Comparison of ENCODE assay signal across 8 cellular contexts in the genomic region with DNA sequence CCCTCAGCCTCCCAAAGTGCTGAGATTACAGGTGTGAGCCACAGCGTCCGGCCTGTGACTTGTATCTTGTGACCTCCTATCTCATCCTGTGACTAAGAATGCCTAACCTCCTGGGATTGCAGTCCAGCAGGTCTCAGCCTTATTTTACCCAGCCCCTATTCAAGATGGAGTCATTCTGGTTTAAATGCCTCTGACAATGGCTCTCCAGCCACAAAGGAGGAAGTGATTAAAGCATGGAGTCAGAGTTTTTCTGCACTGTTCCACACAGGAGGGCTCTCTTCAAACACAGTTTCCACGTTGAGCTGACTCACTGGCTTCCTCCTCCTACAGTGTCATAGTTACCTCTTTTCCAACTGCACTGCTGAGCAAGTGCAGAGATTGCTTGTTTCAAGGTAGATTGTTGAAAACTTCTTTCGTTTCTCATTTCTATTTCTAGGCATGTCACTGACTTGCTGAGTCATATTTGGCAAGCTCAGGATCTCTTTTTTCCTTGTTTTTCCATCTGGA. TPM values are rescaled to one million over a fixed set of nuclear protein-coding genes. Genes with fewer than 3 reads are reported as not detected.
A peak's percentile ranks its signal among the peaks of the same experiment; 100 is the strongest.
DNase-seq lines count a peak whose midpoint lies in the region; ATAC-seq, FAIRE-seq and TF ChIP-seq lines count a peak whose summit lies in the region.

No MANE protein-coding gene starts in this region.

- no peaks in the 10 kb centered on the region for H3K79me2 ChIP-seq in Loucy (ENCODE audit: insufficient read depth, low read length)
- no peaks in the 10 kb centered on the region for H3K79me2 ChIP-seq in keratinocyte (ENCODE audit: control insufficient read depth, insufficient read depth, low read length)

- TF ChIP-seq POLR2A in A549 (IDR thresholded peaks at IDR 0.05; ENCODE audit: low read length): no peak

- H3K9me1 ChIP-seq in keratinocyte (ENCODE audit: control insufficient read depth, extremely low read depth, insufficient read depth, low read length): no peaks in the 10 kb centered on the region

- H3K36me3 ChIP-seq in Loucy (ENCODE audit: insufficient read depth, low read length): no peaks in the 10 kb centered on the region
- no peaks in the 10 kb centered on the region for H3K36me3 ChIP-seq in keratinocyte (ENCODE audit: control insufficient read depth in 2 of 2, extremely low read depth in 1 of 2, insufficient read depth in 2 of 2, low read length in 2 of 2)

- no peaks in the 10 kb centered on the region for H3K9me2 ChIP-seq in Loucy (replicated peaks; ENCODE audit: low read depth, low read length)

- H4K20me1 ChIP-seq in Loucy (ENCODE audit: insufficient read depth, low read length, poor library complexity, severe bottlenecking) (no peaks in the 10 kb centered on the region), keratinocyte (ENCODE audit: control insufficient read depth, extremely low read depth, insufficient read depth, low read length) (no peaks in the 10 kb centered on the region)

- intact Hi-C loops in activated T-helper 2 cell treated with anti-CD3 and anti-CD28 coated beads, Interferon-gamma antibody, Interleukin-2, Interleukin-4, amounts not matched to agents 10 μg/mL and 5 μg/mL and 100 μg/mL, durations not matched to agents 14 hours and 24 hours and 36 hours (cut with micrococcal nuclease): loop anchor here (1.0 to 2.0 kb wide), 3 partner anchors 24 to 72 kb away; a partner anchor contains a TSS

- peak; percentile 63 to 77; a peak in 5 of 6 replicates for ATAC-seq in A549
- peak; percentile 55 for ATAC-seq in GM19043 (IDR thresholded peaks at IDR 0.05; ENCODE audit: low read depth, unreplicated experiment)
- peak; percentile 97 to 98 for ATAC-seq in stimulated activated naive B cell treated with anti-CD40 and anti-IgM and Interleukin-4, amounts not matched to agents 10 μg/mL and 1 μg/mL and 100 μg/mL, for 72 hours (replicated peaks)

- dilution Hi-C loops in keratinocyte (cut with MboI; ENCODE audit: extremely low pct_ligation_motif_present, low sequenced_read_pairs): no loop called here

- peaks cover 17% of the 10 kb centered on the region for H3K4me1 Mint-ChIP-seq in activated T-helper 2 cell treated with anti-CD3 and anti-CD28 coated beads, Interferon-gamma antibody, Interleukin-2, Interleukin-4, amounts not matched to agents 10 μg/mL and 5 μg/mL and 100 μg/mL, durations not matched to agents 14 hours and 24 hours and 36 hours (ENCODE audit: low read depth)
- peaks cover 11 to 22% of the 10 kb centered on the region in 2 donors for H3K4me1 Mint-ChIP-seq in stimulated activated naive B cell treated with anti-CD40 and anti-IgM and Interleukin-4, amounts not matched to agents 10 μg/mL and 1 μg/mL and 100 μg/mL, for 72 hours
- peaks cover 3% of the 10 kb centered on the region for H3K4me1 Mint-ChIP-seq in osteocyte (ENCODE audit: unreplicated experiment)

- 44% methylated on average over 4 of the region's 4 CpGs for whole genome bisulfite sequencing in A549 (ENCODE audit: missing lambda C conversion rate)

- peak overlapping the region in 1 of 2 experiments; percentile 61; a peak in 2 of 6 replicates for H3K27ac ChIP-seq in A549
- peak overlapping the region; percentile 56 for H3K27ac ChIP-seq in keratinocyte (ENCODE audit: control insufficient read depth, insufficient read depth, low read length)

- H3K9me3 Mint-ChIP-seq in activated T-helper 2 cell treated with anti-CD3 and anti-CD28 coated beads, Interferon-gamma antibody, Interleukin-2, Interleukin-4, amounts not matched to agents 10 μg/mL and 5 μg/mL and 100 μg/mL, durations not matched to agents 14 hours and 24 hours and 36 hours: peaks cover under 1% of the 10 kb centered on the region
- no peaks in the 10 kb centered on the region for H3K9me3 Mint-ChIP-seq in stimulated activated naive B cell treated with anti-CD40 and anti-IgM and Interleukin-4, amounts not matched to agents 10 μg/mL and 1 μg/mL and 100 μg/mL, for 72 hours
- H3K9me3 Mint-ChIP-seq in osteocyte (ENCODE audit: unreplicated experiment): no peaks in the 10 kb centered on the region

- H3K4me2 ChIP-seq in A549 (0 out of 3 replicates have a peak overlapping the region, but pooled peaks have one; percentile 14), Loucy (ENCODE audit: low read depth, low read length, poor library complexity, severe bottlenecking) (no peak overlapping the region), keratinocyte (ENCODE audit: control insufficient read depth, extremely low read depth, insufficient read depth, low read depth, low read length) (peak overlapping the region; percentile 46)

- H3K4me1 ChIP-seq in A549 (peaks cover 6% of the 10 kb centered on the region; the same call in 1 of the 3 replicates), Loucy (ENCODE audit: insufficient read depth, low read length, poor library complexity, severe bottlenecking) (peaks cover 38% of the 10 kb centered on the region), keratinocyte (ENCODE audit: control insufficient read depth, extremely low read depth, insufficient read depth, low read length) (peaks cover 9% of the 10 kb centered on the region)

- H3F3A ChIP-seq in Loucy (ENCODE audit: low read depth): no peaks in the 10 kb centered on the region

- CTCF ChIA-PET in A549 (lab: Yijun Ruan, JAX): no interaction called here

- no peak for TF ChIP-seq RAD21 in A549 (conservative IDR thresholded peaks at IDR 0.05 in 1 of 2, IDR thresholded peaks at IDR 0.05 in 1 of 2)

- no peak for TF ChIP-seq EP300 in A549 (IDR thresholded peaks at IDR 0.05)

- FAIRE-seq in A549 (lab: Jason Lieb, UNC): no peak
- FAIRE-seq in keratinocyte (lab: Jason Lieb, UNC): peak; percentile 96

- no peak overlapping the region for H3K4me3 ChIP-seq in A549
- H3K4me3 ChIP-seq in Loucy (ENCODE audit: low read length, poor library complexity, severe bottlenecking): no peak overlapping the region
- no peak overlapping the region for H3K4me3 ChIP-seq in keratinocyte (ENCODE audit: control insufficient read depth in 2 of 3, extremely low read depth in 1 of 3, insufficient read depth in 2 of 3, low read depth in 1 of 3, low read length in 3 of 3)

- no peak overlapping the region for H3K9ac ChIP-seq in Loucy (ENCODE audit: low read depth, low read length, poor library complexity, severe bottlenecking)
- peak overlapping the region; percentile 18 for H3K9ac ChIP-seq in keratinocyte (ENCODE audit: control insufficient read depth, extremely low read depth, insufficient read depth, low read length)

- H3K27ac Mint-ChIP-seq in activated T-helper 2 cell treated with anti-CD3 and anti-CD28 coated beads, Interferon-gamma antibody, Interleukin-2, Interleukin-4, amounts not matched to agents 10 μg/mL and 5 μg/mL and 100 μg/mL, durations not matched to agents 14 hours and 24 hours and 36 hours: peak overlapping the region; percentile 73
- peak overlapping the region; percentile 59 for H3K27ac Mint-ChIP-seq in stimulated activated naive B cell treated with anti-CD40 and anti-IgM and Interleukin-4, amounts not matched to agents 10 μg/mL and 1 μg/mL and 100 μg/mL, for 72 hours
- no peak overlapping the region for H3K27ac Mint-ChIP-seq in osteocyte (ENCODE audit: unreplicated experiment)

- POLR2A ChIA-PET in A549 (lab: Yijun Ruan, JAX): no interaction called here

- H3K4me3 Mint-ChIP-seq in activated T-helper 2 cell treated with anti-CD3 and anti-CD28 coated beads, Interferon-gamma antibody, Interleukin-2, Interleukin-4, amounts not matched to agents 10 μg/mL and 5 μg/mL and 100 μg/mL, durations not matched to agents 14 hours and 24 hours and 36 hours (ENCODE audit: low read depth): no peak overlapping the region
- peak overlapping the region in 1 of 2 donors; percentile 29 for H3K4me3 Mint-ChIP-seq in stimulated activated naive B cell treated with anti-CD40 and anti-IgM and Interleukin-4, amounts not matched to agents 10 μg/mL and 1 μg/mL and 100 μg/mL, for 72 hours
- H3K4me3 Mint-ChIP-seq in osteocyte (ENCODE audit: unreplicated experiment): no peak overlapping the region

- H3K27me3 ChIP-seq in Loucy (ENCODE audit: insufficient read depth, low read length, poor library complexity, severe bottlenecking) (no peaks in the 10 kb centered on the region), keratinocyte (ENCODE audit: control insufficient read depth, extremely low read depth, insufficient read depth, low read length) (no peaks in the 10 kb centered on the region)

- peaks cover 4% of the 10 kb centered on the region for H3K27me3 Mint-ChIP-seq in activated T-helper 2 cell treated with anti-CD3 and anti-CD28 coated beads, Interferon-gamma antibody, Interleukin-2, Interleukin-4, amounts not matched to agents 10 μg/mL and 5 μg/mL and 100 μg/mL, durations not matched to agents 14 hours and 24 hours and 36 hours (ENCODE audit: low read depth)
- no peaks in the 10 kb centered on the region for H3K27me3 Mint-ChIP-seq in stimulated activated naive B cell treated with anti-CD40 and anti-IgM and Interleukin-4, amounts not matched to agents 10 μg/mL and 1 μg/mL and 100 μg/mL, for 72 hours
- H3K27me3 Mint-ChIP-seq in osteocyte (ENCODE audit: unreplicated experiment): peaks cover 11% of the 10 kb centered on the region

- no peaks in the 10 kb centered on the region for H3K9me3 ChIP-seq in A549
- no peaks in the 10 kb centered on the region for H3K9me3 ChIP-seq in Loucy (ENCODE audit: insufficient read depth, low read depth, low read length)
- H3K9me3 ChIP-seq in keratinocyte (ENCODE audit: control insufficient read depth, low read depth, low read length): no peaks in the 10 kb centered on the region

- no peaks in the 10 kb centered on the region for H3K36me3 Mint-ChIP-seq in activated T-helper 2 cell treated with anti-CD3 and anti-CD28 coated beads, Interferon-gamma antibody, Interleukin-2, Interleukin-4, amounts not matched to agents 10 μg/mL and 5 μg/mL and 100 μg/mL, durations not matched to agents 14 hours and 24 hours and 36 hours (ENCODE audit: low read depth)
- no peaks in the 10 kb centered on the region for H3K36me3 Mint-ChIP-seq in stimulated activated naive B cell treated with anti-CD40 and anti-IgM and Interleukin-4, amounts not matched to agents 10 μg/mL and 1 μg/mL and 100 μg/mL, for 72 hours
- no peaks in the 10 kb centered on the region for H3K36me3 Mint-ChIP-seq in osteocyte (ENCODE audit: unreplicated experiment)

- DNase-seq in A549 (ENCODE audit: low read depth in 1 of 2, low spot score in 1 of 2) (peak; percentile 7 to 46), keratinocyte (ENCODE audit: low read depth, low spot score) (peak; percentile 53), cerebellar cortex (ENCODE audit: low spot score) (no peak), osteocyte (ENCODE audit: extremely low spot score, unreplicated experiment) (no peak)
- no peak for DNase-seq in activated T-helper 2 cell treated with anti-CD3 and anti-CD28 coated beads, Interferon-gamma antibody, Interleukin-2, Interleukin-4, amounts not matched to agents 10 μg/mL and 5 μg/mL and 100 μg/mL, durations not matched to agents 14 hours and 24 hours and 36 hours (ENCODE audit: low spot score)
- DNase-seq in stimulated activated naive B cell treated with anti-CD40 and anti-IgM and Interleukin-4, amounts not matched to agents 10 μg/mL and 1 μg/mL and 100 μg/mL, for 72 hours: peak; percentile 45

- TF ChIP-seq CTCF in A549 (IDR thresholded peaks at IDR 0.05) (no peak), Loucy (conservative IDR thresholded peaks at IDR 0.05; ENCODE audit: low read length) (no peak), keratinocyte (optimal IDR thresholded peaks at IDR 0.05 in 1 of 3, IDR thresholded peaks at IDR 0.05 in 1 of 3, conservative IDR thresholded peaks at IDR 0.05 in 1 of 3; ENCODE audit: extremely low read depth in 1 of 3, insufficient read depth in 2 of 3, low read length in 3 of 3) (peak in 1 of 3 experiments; percentile 33), osteocyte (IDR thresholded peaks at IDR 0.05) (no peak)

- peak overlapping the region; percentile 48; the same call in 1 of the 2 replicates for H2AFZ ChIP-seq in Loucy (ENCODE audit: low read length)
- H2AFZ ChIP-seq in keratinocyte (ENCODE audit: control insufficient read depth, low read length): peak overlapping the region; percentile 3

RNA-seq across cellular contexts. Expression of a gene that starts 29.3 kb away (rescaled TPM):
- polyA plus RNA-seq in A549 (2011; rRNA removed) (10.3 TPM in 2 replicates), A549 (2017; fragmentation: RNase III; extraction: RNeasy Plus Mini Kit Qiagen cat#74134 plus additional on column Dnase treatment) (7.8 to 10.4 TPM (median 9.5 TPM) in 3 replicates), keratinocyte (16.3 to 32.9 TPM (median 22.7 TPM) in 3 replicates)
- 4.5 and 5.0 TPM in 2 replicates for polyA plus RNA-seq in A549 (2012; cell fraction: cytosol; rRNA removed)
- 10.2 and 10.7 TPM in 2 replicates for polyA plus RNA-seq in A549 (2012; cell fraction: nucleus; rRNA removed)
- polyA minus RNA-seq in A549 (2011; rRNA and poly(A)+ RNA removed): 14.7 and 15.1 TPM in 2 replicates
- total RNA-seq in activated T-helper 2 cell treated with anti-CD3 and anti-CD28 coated beads, Interferon-gamma antibody, Interleukin-2, Interleukin-4, amounts not matched to agents 10 μg/mL and 5 μg/mL and 100 μg/mL, durations not matched to agents 14 hours and 24 hours and 36 hours: 132 TPM in 2 replicates
- 17.2 TPM for polyA plus RNA-seq in keratinocyte (2011; ENCODE audit: low read depth)
- polyA plus RNA-seq in keratinocyte (2011; cell fraction: cytosol; rRNA removed): 24.7 and 25.2 TPM in 2 replicates
- 65.9 and 75.1 TPM in 2 replicates for polyA plus RNA-seq in keratinocyte (2011; cell fraction: nucleus; rRNA removed)
- 21.5 and 35.6 TPM in 2 replicates for polyA plus RNA-seq in keratinocyte (2012; ENCODE audit: low replicate concordance)
- polyA minus RNA-seq in keratinocyte: 32.8 to 56.7 TPM (median 44.8 TPM) in 3 replicates
- polyA minus RNA-seq in keratinocyte (2011; cell fraction: cytosol; rRNA and poly(A)+ RNA removed): 49.9 TPM
- polyA minus RNA-seq in keratinocyte (2011; cell fraction: nucleus; rRNA and poly(A)+ RNA removed): 57.8 and 108 TPM in 2 replicates
- total RNA-seq in osteocyte: 65.0 and 67.4 TPM in 2 replicates

Comparison
In these comparisons a context has a peak if more than half of its experiments do, and no peak if none do; other contexts are left out.
1. DNase-seq: peak in A549 (2 of 2), keratinocyte (single experiment) and stimulated activated naive B cell treated with anti-CD40 and anti-IgM and Interleukin-4, amounts not matched to agents 10 μg/mL and 1 μg/mL and 100 μg/mL, for 72 hours (single experiment); none in activated T-helper 2 cell treated with anti-CD3 and anti-CD28 coated beads, Interferon-gamma antibody, Interleukin-2, Interleukin-4, amounts not matched to agents 10 μg/mL and 5 μg/mL and 100 μg/mL, durations not matched to agents 14 hours and 24 hours and 36 hours (single experiment), cerebellar cortex (single experiment) and osteocyte (single experiment).
2. Peak in every context shown above with its lines, with median percentiles within 50 percentile points of each other: ATAC-seq.